Comparison of ENCODE assay signal across 27 cellular contexts in genomic region chr1:157703981-157704380, GRCh38. TPM values are rescaled to one million over a fixed set of nuclear protein-coding genes. Genes with fewer than 3 reads are reported as not detected.
DNase-seq lines count a peak whose midpoint lies in the region; ATAC-seq and TF ChIP-seq lines count a peak whose summit lies in the region.
"Had no signal": no experiment of that assay in that cellular context is flagged by ENCODE, and none has a peak within 500 bp of the region (broad histone marks: within the 10 kb centered on the region; RNA-seq: fewer than 3 reads in every experiment).

No MANE protein-coding gene starts in this region.

- no peaks in the 10 kb centered on the region for H3K9me2 ChIP-seq in DOHH2 (replicated peaks; ENCODE audit: control insufficient read depth, low read length)
- H3K9me2 ChIP-seq in OCI-LY1 (ENCODE audit: low read depth, low read length) = no peaks in the 10 kb centered on the region

- peak overlapping the region; percentile 59 for H3K9ac ChIP-seq in OCI-LY1 (ENCODE audit: low read length)

- H3K4me3 ChIP-seq in DOHH2 (ENCODE audit: low read length) (peak overlapping the region; percentile 48; the same call in 1 of the 2 replicates), OCI-LY1 (ENCODE audit: low read depth, low read length, poor library complexity, severe bottlenecking) (no peak overlapping the region)
- H3K4me3 ChIP-seq: K562, MG63 had no signal

- DNase-seq in naive B cell (no peak), NCI-H82 treated with DMSO at 0.1 percent for 48 hours (lab: John Stamatoyannopoulos, UW; ENCODE audit: unreplicated experiment) (no peak), left colon (no peak), HuH-7 (ENCODE audit: low spot score) (no peak)
- DNase-seq: Calu3, DMS153, DND-41, H7, MG63, NCI-H1105 treated with DMSO at 0.1 percent for 48 hours, NCI-H146, NCI-H1930, NCI-H2107, NCI-H446, NCI-H524 treated with DMSO at 0.1 percent for 48 hours, NCI-H774, SHP77 had no signal

- H3K27ac ChIP-seq in DOHH2 (ENCODE audit: low read depth, low read length) = peak overlapping the region; percentile 77
- H3K27ac ChIP-seq in OCI-LY1 (ENCODE audit: low read depth, low read length, poor library complexity, severe bottlenecking) = peak overlapping the region; percentile 95
- H3K27ac ChIP-seq: C4-2B, RWPE1 had no signal

- H3K79me2 ChIP-seq in DOHH2 (ENCODE audit: control insufficient read depth, low read length) (no peaks in the 10 kb centered on the region), OCI-LY1 (ENCODE audit: insufficient read depth, low read length) (peaks cover 7% of the 10 kb centered on the region)

- H3K27me3 ChIP-seq in DOHH2 (ENCODE audit: control insufficient read depth, low read length) (no peaks in the 10 kb centered on the region), OCI-LY1 (ENCODE audit: insufficient read depth, low read length) (no peaks in the 10 kb centered on the region)

- H3K9me3 ChIP-seq in DOHH2 (ENCODE audit: control insufficient read depth, insufficient read depth, low read length) (no peaks in the 10 kb centered on the region), OCI-LY1 (ENCODE audit: low read length) (no peaks in the 10 kb centered on the region)
- H3K9me3 ChIP-seq: MG63 had no signal

- ATAC-seq in naive B cell (ENCODE audit: low read depth in 2 of 2) = no peak
- ATAC-seq in HG02678 (IDR thresholded peaks at IDR 0.05; ENCODE audit: unreplicated experiment) = no peak
- no peak for ATAC-seq in left colon
- ATAC-seq: HepG2, K562, Panc1 had no signal

- no peaks in the 10 kb centered on the region for H3K27me3 Mint-ChIP-seq in naive B cell

- H3K4me1 Mint-ChIP-seq in naive B cell = peaks cover 88 to 98% (median 92%) of the 10 kb centered on the region in 3 donors

- H3K9me3 Mint-ChIP-seq in naive B cell = peaks cover 0 to 13% (median 4%) of the 10 kb centered on the region in 7 donors

- no peak for TF ChIP-seq CTCF in DOHH2 (IDR thresholded peaks at IDR 0.05; ENCODE audit: low read depth, low read length, poor library complexity, severe bottlenecking)
- no peak for TF ChIP-seq CTCF in OCI-LY1 (IDR thresholded peaks at IDR 0.05; ENCODE audit: low read length)

- intact Hi-C loops in left colon (cut with DNase I, micrococcal nuclease) = no loop called here

- peaks cover 17% of the 10 kb centered on the region for H3F3A ChIP-seq in DOHH2 (ENCODE audit: control insufficient read depth, insufficient read depth)
- H3F3A ChIP-seq in OCI-LY1 (ENCODE audit: insufficient read depth, low read length) = 0 out of 2 replicates have a peak, but pooled peaks cover 7% of the 10 kb centered on the region

- H3K4me3 Mint-ChIP-seq in naive B cell = peak overlapping the region in 3 of 8 donors; percentile 29 to 67 (median 54)

- H4K20me1 ChIP-seq in DOHH2 (ENCODE audit: control insufficient read depth, insufficient read depth, low read depth, low read length) (no peaks in the 10 kb centered on the region), OCI-LY1 (ENCODE audit: insufficient read depth, low read length) (no peaks in the 10 kb centered on the region)

- H3K4me1 ChIP-seq in DOHH2 (ENCODE audit: control insufficient read depth, low read length) (peaks cover 94% of the 10 kb centered on the region), OCI-LY1 (ENCODE audit: insufficient read depth, low read length, severe bottlenecking) (peaks cover 75% of the 10 kb centered on the region)

- no peaks in the 10 kb centered on the region for H3K36me3 ChIP-seq in DOHH2 (ENCODE audit: control insufficient read depth, low read length)
- H3K36me3 ChIP-seq in OCI-LY1 (ENCODE audit: insufficient read depth, low read length) = peaks cover 11% of the 10 kb centered on the region; the same call in 1 of the 2 replicates
- H3K36me3 ChIP-seq: MG63 had no signal

- H2AFZ ChIP-seq in OCI-LY1 (ENCODE audit: low read length) = no peak overlapping the region

- H3K36me3 Mint-ChIP-seq in naive B cell = peaks cover 0 to 8% of the 10 kb centered on the region in 2 donors

- peak overlapping the region in 4 of 6 donors; percentile 60 to 90 (median 72) for H3K27ac Mint-ChIP-seq in naive B cell

- peak overlapping the region; percentile 65 for H3K4me2 ChIP-seq in DOHH2 (ENCODE audit: low read length)
- H3K4me2 ChIP-seq in OCI-LY1 (ENCODE audit: low read length) = peak overlapping the region; percentile 37

RNA-seq across cellular contexts. Expression of gene FCRL3, which starts 3.4 kb away (rescaled TPM):
- 100 to 1,000 TPM; 129 to 322 (median 238) TPM for polyA plus RNA-seq in naive B cell (ENCODE audit: low read depth in 6 of 6)
- under 1 TPM; 0.27 to 0.53 TPM for total RNA-seq in left colon
- total RNA-seq: A673, H7, HepG2, K562, LHCN-M2 had no signal
- polyA plus RNA-seq: HepG2, K562 had no signal
